ENCODE assay signal across 7 cellular contexts in the genomic region with DNA sequence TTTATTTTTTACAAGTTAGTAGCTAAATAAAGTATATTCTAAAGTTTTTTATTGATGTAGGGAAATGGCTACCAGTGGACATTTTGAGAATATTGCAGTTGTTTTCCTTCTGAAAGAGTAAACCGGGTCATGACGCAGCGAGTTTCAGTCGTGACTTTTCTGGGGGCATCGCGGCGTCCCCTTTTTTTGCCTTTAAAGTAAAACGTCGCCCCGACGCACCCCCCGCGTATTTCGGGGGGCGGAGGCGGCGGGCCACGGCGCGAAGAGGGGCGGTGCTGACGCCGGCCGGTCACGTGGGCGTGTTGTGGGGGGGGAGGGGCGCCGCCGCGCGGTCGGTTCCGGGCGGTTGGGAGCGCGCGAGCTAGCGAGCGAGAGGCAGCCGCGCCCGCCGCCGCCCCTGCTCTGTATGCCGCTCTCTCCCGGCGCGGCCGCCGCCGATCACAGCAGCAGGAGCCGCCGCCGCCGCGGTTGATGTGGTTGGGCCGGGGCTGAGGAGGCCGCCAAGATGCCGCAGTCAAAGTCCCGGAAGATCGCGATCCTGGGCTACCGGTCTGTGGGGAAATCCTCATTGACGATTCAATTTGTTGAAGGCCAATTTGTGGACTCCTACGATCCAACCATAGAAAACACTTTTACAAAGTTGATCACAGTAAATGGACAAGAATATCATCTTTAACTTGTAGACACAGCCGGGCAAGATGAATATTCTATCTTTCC. TPM values are rescaled to one million over a fixed set of nuclear protein-coding genes. Genes with fewer than 3 reads are reported as not detected.
DNase-seq lines count a peak whose midpoint lies in the region; ATAC-seq and TF ChIP-seq lines count a peak whose summit lies in the region.
"Not testable (repeated sequence)": the region's sequence is repeated elsewhere in the genome, so short reads cannot be mapped to it uniquely, and the experiment has no call there.

No MANE protein-coding gene starts in this region.

- ATAC-seq in GM19351 (IDR thresholded peaks at IDR 0.05; ENCODE audit: unreplicated experiment) (peak; percentile 98), HG02981 (IDR thresholded peaks at IDR 0.05; ENCODE audit: unreplicated experiment) (peak; percentile 87), Panc1 (peak; percentile 100), lower lobe of right lung (peak; percentile 100)
- peak; percentile 95 for ATAC-seq in effector memory CD8-positive, alpha-beta T cell (replicated peaks)

- not testable (repeated sequence) for H3K9me3 Mint-ChIP-seq in effector memory CD8-positive, alpha-beta T cell

- H3K4me1 ChIP-seq in Panc1 (ENCODE audit: control insufficient read depth, insufficient read depth, low read length); lower lobe of right lung: not testable (repeated sequence)

- not testable (repeated sequence) for H3K4me1 Mint-ChIP-seq in effector memory CD8-positive, alpha-beta T cell (ENCODE audit: low read depth in 2 of 2)

- DNase-seq in Panc1 (ENCODE audit: low read depth, low spot score): not testable (repeated sequence)
- DNase-seq in activated T-cell treated with anti-CD3 and anti-CD28 coated beads for 4 hours: peak; percentile 53
- peak; percentile 21 to 64 (median 35) for DNase-seq in effector memory CD8-positive, alpha-beta T cell
- peak; percentile 80 for DNase-seq in lower lobe of right lung
- DNase-seq in stimulated activated CD4-positive, alpha-beta T cell treated with anti-CD3 and anti-CD28 coated beads, Interleukin-1b, Interleukin-23, amount 100 ng/mL, for 48 hours: peak; percentile 61

- intact Hi-C loops in Panc1 (cut with micrococcal nuclease; ENCODE audit: unreplicated experiment); lower lobe of right lung (cut with DNase I): not testable (repeated sequence)

- peak overlapping the region in 1 of 2 donors; percentile 66 for H3K4me3 Mint-ChIP-seq in effector memory CD8-positive, alpha-beta T cell

- BruUV-seq in Panc1 (replicated peaks; lab: Mats Ljungman, UMichigan): not testable (repeated sequence)

- CTCF ChIA-PET in Panc1 (lab: Charles Lee): not testable (repeated sequence)

- not testable (repeated sequence) for H3K27me3 Mint-ChIP-seq in effector memory CD8-positive, alpha-beta T cell

- TF ChIP-seq CTCF in Panc1 (IDR thresholded peaks at IDR 0.05); lower lobe of right lung (IDR thresholded peaks at IDR 0.05): not testable (repeated sequence)

- H3K27me3 ChIP-seq in Panc1 (ENCODE audit: control insufficient read depth, insufficient read depth, low read length); lower lobe of right lung (ENCODE audit: low read depth): not testable (repeated sequence)

- not testable (repeated sequence) for H3K36me3 Mint-ChIP-seq in effector memory CD8-positive, alpha-beta T cell (ENCODE audit: insufficient read depth)

- not testable (repeated sequence) for H3K27ac ChIP-seq in Panc1 (ENCODE audit: low read length)
- peak overlapping the region; percentile 33 for H3K27ac ChIP-seq in lower lobe of right lung

- in situ Hi-C loops in Panc1 (cut with HindIII; ENCODE audit: low pct_unique_long_range_greater_than_20kb, low sequenced_read_pairs): not testable (repeated sequence)

- H3K9me3 ChIP-seq in Panc1 (ENCODE audit: control insufficient read depth, insufficient read depth, low read depth, low read length); lower lobe of right lung: not testable (repeated sequence)

- H3K36me3 ChIP-seq in Panc1 (ENCODE audit: control insufficient read depth, insufficient read depth, low read length); lower lobe of right lung: not testable (repeated sequence)

- POLR2A ChIA-PET in Panc1 (lab: Charles Lee): not testable (repeated sequence)

- H3K27ac Mint-ChIP-seq in effector memory CD8-positive, alpha-beta T cell: peak overlapping the region in 1 of 2 donors; percentile 44

- H3K4me3 ChIP-seq in Panc1 (ENCODE audit: low read depth in 2 of 2, low read length in 2 of 2): peak overlapping the region; percentile 36 to 49
- H3K4me3 ChIP-seq in lower lobe of right lung: peak overlapping the region; percentile 40

RNA-seq across cellular contexts. Expression of a gene that starts 57.5 kb away (rescaled TPM):
- 0.05 TPM for total RNA-seq in Panc1 (2021; ENCODE audit: unreplicated experiment)
- 1.5 TPM for polyA plus RNA-seq in Panc1 (2012; ENCODE audit: insufficient read length)
- total RNA-seq in lower lobe of right lung: 40.6 TPM

Comparison
In these comparisons a context has a peak if more than half of its experiments do, and no peak if none do; other contexts are left out.
1. RNA of a gene that starts 57.5 kb away (total RNA-seq): 40.6 TPM in lower lobe of right lung (single experiment); 0.05 TPM in Panc1 (single experiment); every median in the first group is over 10 times any median in the second.
2. Peak in every context shown above with its lines, with median percentiles within 50 percentile points of each other: ATAC-seq.